In genomic region chr2:27493948-27494283, GRCh38 we compare ENCODE assay signal across 1 cellular context.
TF ChIP-seq lines count a peak whose summit lies in the region.

No MANE protein-coding gene starts in this region.

TF ChIP-seq in WTC11, 78 proteins besides CTCF, POLR2A, EP300 and RAD21 (continued from another document):
- TF ChIP-seq USF1 (CRISPR knock-in tag; IDR thresholded peaks at IDR 0.05) (no peak), NR1H2 (CRISPR knock-in tag; IDR thresholded peaks at IDR 0.05) (no peak), CREB1 (CRISPR knock-in tag; IDR thresholded peaks at IDR 0.05) (no peak), ATF2 (CRISPR knock-in tag; IDR thresholded peaks at IDR 0.05; ENCODE audit: borderline replicate concordance, low read depth) (no peak), GTF2I (CRISPR knock-in tag; conservative IDR thresholded peaks at IDR 0.05) (no peak), E2F1 (CRISPR knock-in tag; IDR thresholded peaks at IDR 0.05) (no peak), ATF3 (CRISPR knock-in tag; conservative IDR thresholded peaks at IDR 0.05) (no peak), FOXP1 (CRISPR knock-in tag; IDR thresholded peaks at IDR 0.05; ENCODE audit: borderline replicate concordance) (no peak), ZNF317 (CRISPR knock-in tag; IDR thresholded peaks at IDR 0.05; ENCODE audit: borderline replicate concordance, low read depth) (no peak), SMAD3 (CRISPR knock-in tag; IDR thresholded peaks at IDR 0.05; ENCODE audit: borderline replicate concordance) (no peak)
